1 cellular context compared by ENCODE assay signal in genomic region chr6:30908700-30909099, GRCh38.
TF ChIP-seq lines count a peak whose summit lies in the region.

No MANE protein-coding gene starts in this region.

TF ChIP-seq in H1, 55 proteins besides CTCF, POLR2A, EP300 and RAD21:
- TF ChIP-seq TCF12 (IDR thresholded peaks at IDR 0.05; ENCODE audit: low read depth, low read length) (no peak), SP1 (IDR thresholded peaks at IDR 0.05; ENCODE audit: low read depth, low read length) (no peak), CBX8 (IDR thresholded peaks at IDR 0.05; ENCODE audit: borderline replicate concordance, low read depth, low read length) (no peak), TBP (IDR thresholded peaks at IDR 0.05; ENCODE audit: low read depth, low read length) (no peak), SIX5 (IDR thresholded peaks at IDR 0.05; ENCODE audit: low read depth, low read length) (no peak), HDAC2 (IDR thresholded peaks at IDR 0.05; ENCODE audit: borderline replicate concordance in 1 of 2, low read depth in 2 of 2, low read length in 2 of 2) (no peak), SP4 (IDR thresholded peaks at IDR 0.05; ENCODE audit: low read length) (no peak), RNF2 (IDR thresholded peaks at IDR 0.05; ENCODE audit: borderline replicate concordance, low read depth, low read length, missing control alignments, poor library complexity, severe bottlenecking) (no peak), KDM5A (IDR thresholded peaks at IDR 0.05; ENCODE audit: low read length) (no peak), CHD1 (IDR thresholded peaks at IDR 0.05; ENCODE audit: low read depth, low read length) (no peak), HDAC6 (IDR thresholded peaks at IDR 0.05; ENCODE audit: low read depth, low read length) (no peak), FOSL1 (IDR thresholded peaks at IDR 0.05; ENCODE audit: insufficient read depth, low read depth, low read length) (no peak), TEAD4 (IDR thresholded peaks at IDR 0.05; ENCODE audit: low read depth, low read length) (no peak), GTF2F1 (IDR thresholded peaks at IDR 0.05; ENCODE audit: borderline replicate concordance, low read depth, low read length) (no peak), CEBPB (IDR thresholded peaks at IDR 0.05; ENCODE audit: low read depth, low read length) (no peak), KDM4A (IDR thresholded peaks at IDR 0.05; ENCODE audit: low read depth, low read length, severe bottlenecking) (no peak), ASH2L (IDR thresholded peaks at IDR 0.05; ENCODE audit: low read length) (no peak)
TF ChIP-seq in H1: peak in this region for 0.
